ENCODE assay signal across 1 cellular context in genomic region chr1:161307230-161307768, GRCh38.
TF ChIP-seq lines count a peak whose summit lies in the region.

No MANE protein-coding gene starts in this region.

TF ChIP-seq in K562, 482 proteins besides CTCF, POLR2A, EP300 and RAD21 (continued from another document and continues in another):
- TF ChIP-seq CTCFL (IDR thresholded peaks at IDR 0.05; ENCODE audit: borderline replicate concordance, insufficient read depth, low read depth, low read length, poor library complexity, severe bottlenecking) (no peak), GABPB2 (CRISPR knock-in tag; conservative IDR thresholded peaks at IDR 0.05) (no peak), SNRNP70 (optimal IDR thresholded peaks at IDR 0.05; ENCODE audit: low read depth, low read length) (no peak), CXXC5 (CRISPR knock-in tag; IDR thresholded peaks at IDR 0.05) (peak; percentile 37), NFXL1 (CRISPR knock-in tag; IDR thresholded peaks at IDR 0.05) (no peak), POLR2G (IDR thresholded peaks at IDR 0.05; ENCODE audit: low read depth, low read length) (peak; percentile 59), ZNF592 (IDR thresholded peaks at IDR 0.05) (peak; percentile 84), GATAD2B (IDR thresholded peaks at IDR 0.05; ENCODE audit: borderline replicate concordance) (no peak), ATF3 (IDR thresholded peaks at IDR 0.05) (peak; percentile 73), ATF3 (CRISPR knock-in tag; conservative IDR thresholded peaks at IDR 0.05) (no peak), NR2C2 (CRISPR knock-in tag; IDR thresholded peaks at IDR 0.05) (0 out of 2 replicates have a peak, but pooled peaks have one; percentile 73), NR2C2 (tag; IDR thresholded peaks at IDR 0.05) (peak; percentile 94), MNT (conservative IDR thresholded peaks at IDR 0.05) (peak in 1 of 2 experiments; percentile 43; a peak in 1 of 4 replicates), ZBTB9 (CRISPR knock-in tag; IDR thresholded peaks at IDR 0.05) (0 out of 2 replicates have a peak, but pooled peaks have one; percentile 67), MTA2 (IDR thresholded peaks at IDR 0.05; ENCODE audit: low read depth) (0 out of 2 replicates have a peak, but pooled peaks have one; percentile 14), MAFK (IDR thresholded peaks at IDR 0.05; ENCODE audit: low read length) (peak; percentile 79), ZNF24 (IDR thresholded peaks at IDR 0.05) (peak; percentile 7; the same call in 1 of the 2 replicates), HIVEP1 (CRISPR knock-in tag; IDR thresholded peaks at IDR 0.05) (no peak), ZBTB49 (CRISPR knock-in tag; IDR thresholded peaks at IDR 0.05; ENCODE audit: borderline replicate concordance) (no peak), PHF20 (IDR thresholded peaks at IDR 0.05; ENCODE audit: partially characterized antibody) (no peak), FOXK1 (CRISPR knock-in tag; IDR thresholded peaks at IDR 0.05; ENCODE audit: borderline replicate concordance) (no peak), ZNF766 (CRISPR knock-in tag; conservative IDR thresholded peaks at IDR 0.05) (no peak), SMARCB1 (IDR thresholded peaks at IDR 0.05; ENCODE audit: insufficient read length, low read depth) (peak; percentile 74), MECOM (CRISPR knock-in tag; IDR thresholded peaks at IDR 0.05) (peak; percentile 23; the same call in 1 of the 2 replicates), TBP (optimal IDR thresholded peaks at IDR 0.05; ENCODE audit: low read depth, low read length) (peak; percentile 48), NFE2L1 (tag; IDR thresholded peaks at IDR 0.05; ENCODE audit: borderline replicate concordance, low read depth) (peak; percentile 72), PTRF (tag; IDR thresholded peaks at IDR 0.05) (no peak), ZBTB34 (CRISPR knock-in tag; IDR thresholded peaks at IDR 0.05) (no peak), ESRRA (IDR thresholded peaks at IDR 0.05; ENCODE audit: borderline replicate concordance, low read depth) (0 out of 2 replicates have a peak, but pooled peaks have one; percentile 9), TBL1XR1 (IDR thresholded peaks at IDR 0.05; ENCODE audit: low read length in 2 of 2) (no peak), IFI16 (CRISPR knock-in tag; IDR thresholded peaks at IDR 0.05) (no peak), RBM17 (IDR thresholded peaks at IDR 0.05; ENCODE audit: borderline replicate concordance, low read depth, low read length) (no peak), ZNF274 (IDR thresholded peaks at IDR 0.05; ENCODE audit: borderline replicate concordance, low read depth, low read length) (no peak), ZBTB17 (CRISPR knock-in tag; IDR thresholded peaks at IDR 0.05) (peak; percentile 57; the same call in 1 of the 2 replicates), DPF2 (IDR thresholded peaks at IDR 0.05) (peak; percentile 75), NFE2 (IDR thresholded peaks at IDR 0.05; ENCODE audit: low read depth) (peak; percentile 96), KLF6 (CRISPR knock-in tag; IDR thresholded peaks at IDR 0.05; ENCODE audit: borderline replicate concordance) (no peak), EWSR1 (IDR thresholded peaks at IDR 0.05; ENCODE audit: borderline replicate concordance, low read depth, partially characterized antibody) (no peak), KDM1A (IDR thresholded peaks at IDR 0.05) (peak in 1 of 2 experiments; percentile 35; a peak in 1 of 4 replicates), ZBTB7A (IDR thresholded peaks at IDR 0.05; ENCODE audit: borderline replicate concordance, control insufficient read depth, low read depth, low read length) (0 out of 2 replicates have a peak, but pooled peaks have one; percentile 19), PPARD (CRISPR knock-in tag; IDR thresholded peaks at IDR 0.05) (no peak), ARID1B (IDR thresholded peaks at IDR 0.05) (peak; percentile 70), NCOR1 (IDR thresholded peaks at IDR 0.05) (0 out of 2 replicates have a peak, but pooled peaks have one; percentile 20), KLF1 (tag; IDR thresholded peaks at IDR 0.05) (no peak), ZNF512 (tag; IDR thresholded peaks at IDR 0.05) (no peak), U2AF1 (optimal IDR thresholded peaks at IDR 0.05; ENCODE audit: low read depth, low read length) (no peak), ILF3 (IDR thresholded peaks at IDR 0.05; ENCODE audit: borderline replicate concordance) (no peak), NFIC (IDR thresholded peaks at IDR 0.05) (no peak), KLF10 (CRISPR knock-in tag; IDR thresholded peaks at IDR 0.05) (no peak), ZNF449 (CRISPR knock-in tag; IDR thresholded peaks at IDR 0.05) (no peak), GABPA (tag; conservative IDR thresholded peaks at IDR 0.05; ENCODE audit: low read depth) (peak; percentile 46), MAZ (CRISPR knock-in tag; conservative IDR thresholded peaks at IDR 0.05 in 1 of 2, IDR thresholded peaks at IDR 0.05 in 1 of 2) (0 out of 4 replicates have a peak, but pooled peaks of 1 of the 2 experiments have one; percentile 32), STAG1 (CRISPR knock-in tag; IDR thresholded peaks at IDR 0.05; ENCODE audit: borderline replicate concordance) (no peak), CBX1 (IDR thresholded peaks at IDR 0.05; ENCODE audit: low read depth) (no peak)
